ENCODE assay signal across 11 cellular contexts in the genomic region with DNA sequence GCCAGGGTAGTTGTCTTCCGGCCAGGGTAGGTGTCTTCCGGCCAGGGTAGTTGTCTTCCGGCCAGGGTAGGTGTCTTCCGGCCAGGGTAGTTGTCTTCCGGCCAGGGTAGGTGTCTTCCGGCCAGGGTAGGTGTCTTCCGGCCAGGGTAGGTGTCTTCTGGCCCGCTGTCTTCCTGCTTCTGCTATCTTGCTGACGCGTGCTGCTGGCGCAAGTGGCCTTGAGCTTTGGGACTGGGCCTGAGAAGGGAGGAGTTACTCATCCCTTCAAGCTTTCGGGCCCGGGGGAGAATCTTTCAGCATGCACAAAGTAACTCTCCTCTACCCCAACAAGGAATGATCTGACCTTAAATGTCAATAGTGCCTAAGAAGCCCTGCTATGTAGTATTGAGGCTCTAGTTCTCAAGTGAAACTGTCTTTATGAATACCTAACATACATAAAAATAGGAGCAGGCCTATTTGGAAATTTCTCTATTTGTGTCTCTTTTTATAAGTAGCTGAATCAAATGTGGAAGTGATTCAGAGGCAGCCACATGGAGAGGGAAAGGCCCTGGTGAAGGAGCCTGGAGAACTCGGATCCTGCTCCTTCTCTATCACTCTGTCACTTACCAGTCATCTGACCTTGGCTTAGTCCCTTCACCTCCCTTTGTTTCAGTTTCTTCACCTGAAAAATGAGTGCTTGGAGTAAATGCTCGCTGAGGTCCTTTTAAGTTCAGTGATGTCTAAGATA.
DNase-seq lines count a peak whose midpoint lies in the region; ATAC-seq, FAIRE-seq and TF ChIP-seq lines count a peak whose summit lies in the region.
"Had no signal": no experiment of that assay in that cellular context is flagged by ENCODE, and none has a peak within 500 bp of the region (broad histone marks: within the 10 kb centered on the region; RNA-seq: fewer than 3 reads in every experiment).

No MANE protein-coding gene starts in this region.

- H3K27me3 ChIP-seq in ascending aorta (no peaks in the 10 kb centered on the region), cardiac muscle cell (no peaks in the 10 kb centered on the region), rectal smooth muscle tissue (ENCODE audit: control insufficient read depth, insufficient read depth, low read length) (no peaks in the 10 kb centered on the region)

- intact Hi-C loops in ascending aorta (cut with DNase I), result loop anchor here (10.0 kb wide), 1 partner anchor 56 kb away; no protein-coding TSS in a partner anchor

- H3K36me3 ChIP-seq in ascending aorta (no peaks in the 10 kb centered on the region), cardiac muscle cell (peaks cover 3% of the 10 kb centered on the region), rectal smooth muscle tissue (ENCODE audit: control insufficient read depth, insufficient read depth, low read length) (no peaks in the 10 kb centered on the region)

- FAIRE-seq in H54 (lab: Jason Lieb, UNC), result no peak

- no peak for ATAC-seq in GM21515 (IDR thresholded peaks at IDR 0.05; ENCODE audit: unreplicated experiment)
- ATAC-seq: activated CD8-positive, alpha-beta T cell treated with anti-CD3 and anti-CD28 coated beads, Interleukin-2, amount 10 ng/mL, durations not matched to agents 7 days and 5 days; CD8-positive, alpha-beta T cell had no signal

- H3K9ac ChIP-seq in rectal smooth muscle tissue (ENCODE audit: low read length), result no peak overlapping the region

- peaks cover 9 to 18% of the 10 kb centered on the region in 2 donors for H3K4me1 ChIP-seq in ascending aorta
- peaks cover 37% of the 10 kb centered on the region for H3K4me1 ChIP-seq in cardiac muscle cell (ENCODE audit: low read depth)
- H3K4me1 ChIP-seq in rectal smooth muscle tissue (ENCODE audit: control insufficient read depth, insufficient read depth, low read length), result peaks cover 17% of the 10 kb centered on the region

- TF ChIP-seq POLR2A in H54 (IDR thresholded peaks at IDR 0.05; ENCODE audit: low read depth, low read length), result no peak

- no peak overlapping the region for H3K4me3 ChIP-seq in ascending aorta
- no peak overlapping the region for H3K4me3 ChIP-seq in cardiac muscle cell
- no peak overlapping the region for H3K4me3 ChIP-seq in rectal smooth muscle tissue (ENCODE audit: low read length)

- H3K27ac ChIP-seq in ascending aorta, result peak overlapping the region; percentile 57
- H3K27ac ChIP-seq in cardiac muscle cell, result peak overlapping the region; percentile 58
- peak overlapping the region; percentile 21 for H3K27ac ChIP-seq in rectal smooth muscle tissue (ENCODE audit: low read depth, low read length)

- H3K9me3 ChIP-seq in ascending aorta (no peaks in the 10 kb centered on the region), cardiac muscle cell (ENCODE audit: low read depth) (no peaks in the 10 kb centered on the region)

- TF ChIP-seq CTCF in ascending aorta (IDR thresholded peaks at IDR 0.05) (no peak), cardiac muscle cell (IDR thresholded peaks at IDR 0.05; ENCODE audit: low read depth, low read length) (no peak)

- DNase-seq in DMS53 (lab: John Stamatoyannopoulos, UW) (peak; percentile 64), ascending aorta (ENCODE audit: low spot score in 2 of 2) (peak; percentile 14 to 81), cardiac muscle cell (ENCODE audit: low read depth in 1 of 2, low spot score in 1 of 2) (no peak), cerebellar nuclear complex (lab: John Stamatoyannopoulos, UW) (no peak), NCI-H2171 (lab: John Stamatoyannopoulos, UW) (no peak), H54 (ENCODE audit: insufficient read length, low spot score) (no peak)
- DNase-seq: activated CD8-positive, alpha-beta T cell treated with anti-CD3 and anti-CD28 coated beads, Interleukin-2, amount 10 ng/mL, durations not matched to agents 7 days and 5 days; CD8-positive, alpha-beta T cell; Kasumi-1 had no signal

Comparison
In these comparisons a context has a peak if more than half of its experiments do, and no peak if none do; other contexts are left out.
1. DNase-seq: peak in DMS53 (single experiment) and ascending aorta (2 of 2); none in cardiac muscle cell (0 of 2), cerebellar nuclear complex (0 of 2), NCI-H2171 (single experiment) and H54 (single experiment).
2. Peak in every context shown above with its lines, with median percentiles within 50 percentile points of each other: H3K27ac ChIP-seq.